ENCODE assay signal across 16 cellular contexts in genomic region chr10:130050721-130051120, GRCh38. TPM values are rescaled to one million over a fixed set of nuclear protein-coding genes. Genes with fewer than 3 reads are reported as not detected.
DNase-seq lines count a peak whose midpoint lies in the region; ATAC-seq and TF ChIP-seq lines count a peak whose summit lies in the region.
"Had no signal": no experiment of that assay in that cellular context is flagged by ENCODE, and none has a peak within 500 bp of the region (broad histone marks: within the 10 kb centered on the region; RNA-seq: fewer than 3 reads in every experiment).

No MANE protein-coding gene starts in this region.

- TF ChIP-seq CTCF in RWPE2 (IDR thresholded peaks at IDR 0.05; ENCODE audit: poor library complexity, severe bottlenecking) (no peak), lower lobe of right lung (IDR thresholded peaks at IDR 0.05) (no peak)

- H3K9me3 ChIP-seq in RWPE2 (ENCODE audit: severe bottlenecking) (no peaks in the 10 kb centered on the region), iPS DF 6.9 (ENCODE audit: control insufficient read depth, insufficient read depth, low read length) (no peaks in the 10 kb centered on the region), lower lobe of right lung (peaks cover 11% of the 10 kb centered on the region)
- H3K9me3 ChIP-seq: Caco-2 had no signal

- no peaks in the 10 kb centered on the region for H3K4me1 ChIP-seq in RWPE2 (ENCODE audit: insufficient read depth, poor library complexity, severe bottlenecking)
- H3K4me1 ChIP-seq in iPS DF 6.9 (ENCODE audit: control insufficient read depth, insufficient read depth, low read length), result no peaks in the 10 kb centered on the region
- no peaks in the 10 kb centered on the region for H3K4me1 ChIP-seq in lower lobe of right lung
- H3K4me1 ChIP-seq: A549, Caco-2 had no signal

- intact Hi-C loops in posterior vena cava (cut with DNase I), result no loop called here
- intact Hi-C loops in lower lobe of right lung (cut with DNase I), result no loop called here

- ATAC-seq in RWPE2 (ENCODE audit: low read depth), result no peak
- no peak for ATAC-seq in esophagus mucosa
- ATAC-seq in lower lobe of right lung, result no peak
- ATAC-seq: A549; CD8-positive, alpha-beta T cell had no signal

- DNase-seq in RWPE2 (ENCODE audit: low spot score) (peak; percentile 39), iPS DF 6.9 (ENCODE audit: low read depth, low spot score) (no peak), posterior vena cava (ENCODE audit: low spot score) (peak; percentile 66), lower lobe of right lung (no peak)
- DNase-seq: AML-193; Caco-2; Calu3; CD4-positive, alpha-beta T cell; DMS79 treated with DMSO at 0.1 percent for 48 hours; GF-D8 had no signal

- H3K27ac ChIP-seq in RWPE2 (ENCODE audit: poor library complexity, severe bottlenecking) (no peak overlapping the region), iPS DF 6.9 (ENCODE audit: low read length) (no peak overlapping the region), lower lobe of right lung (no peak overlapping the region)
- H3K27ac ChIP-seq: 22Rv1; A549; BLaER1 treated with 17β-estradiol and CSF1 and Interleukin-3, amounts not matched to agents 10 nM and 100 nM; C4-2B had no signal

- H3K27me3 ChIP-seq in RWPE2 (ENCODE audit: insufficient read depth, poor library complexity, severe bottlenecking), result no peaks in the 10 kb centered on the region
- no peaks in the 10 kb centered on the region for H3K27me3 ChIP-seq in iPS DF 6.9 (ENCODE audit: control insufficient read depth, insufficient read depth, low read length)
- H3K27me3 ChIP-seq in lower lobe of right lung (ENCODE audit: low read depth), result no peaks in the 10 kb centered on the region
- H3K27me3 ChIP-seq: BLaER1 treated with 17β-estradiol and CSF1 and Interleukin-3, amounts not matched to agents 10 nM and 100 nM had no signal

- no peaks in the 10 kb centered on the region for H3K36me3 ChIP-seq in RWPE2 (ENCODE audit: low read depth)
- no peaks in the 10 kb centered on the region for H3K36me3 ChIP-seq in iPS DF 6.9 (ENCODE audit: control insufficient read depth, insufficient read depth, low read length)
- H3K36me3 ChIP-seq in lower lobe of right lung, result no peaks in the 10 kb centered on the region

- H3K4me3 ChIP-seq in RWPE2 (ENCODE audit: severe bottlenecking) (no peak overlapping the region), iPS DF 6.9 (ENCODE audit: low read length) (peak overlapping the region; percentile 23; the same call in 1 of the 2 replicates), lower lobe of right lung (no peak overlapping the region)
- H3K4me3 ChIP-seq: A549; BLaER1 treated with 17β-estradiol and CSF1 and Interleukin-3, amounts not matched to agents 10 nM and 100 nM had no signal

- no CpG with 5 or more reads among the region's 12 CpGs for WGBS in iPS DF 6.9 (ENCODE audit: insufficient coverage, insufficient read length)

RNA-seq across cellular contexts. Expression of gene C10orf143, which starts 59.9 kb away (rescaled TPM):
- total RNA-seq in posterior vena cava, result 1 to 10 TPM; 3.1 to 3.2 TPM
- 3.3 TPM for total RNA-seq in esophagus mucosa
- total RNA-seq in lower lobe of right lung, result 3.7 TPM

Comparison
In these comparisons a context has a peak if more than half of its experiments do, and no peak if none do; other contexts are left out.
1. DNase-seq: peak in RWPE2 (single experiment) and posterior vena cava (single experiment); none in iPS DF 6.9 (single experiment) and lower lobe of right lung (single experiment).